In genomic region chr10:112872728-112873127, GRCh38 we compare ENCODE assay signal across 14 cellular contexts.
DNase-seq lines count a peak whose midpoint lies in the region; ATAC-seq, FAIRE-seq and TF ChIP-seq lines count a peak whose summit lies in the region.
"Had no signal": no experiment of that assay in that cellular context is flagged by ENCODE, and none has a peak within 500 bp of the region (broad histone marks: within the 10 kb centered on the region; RNA-seq: fewer than 3 reads in every experiment).

No MANE protein-coding gene starts in this region.

- no peak overlapping the region for H3K27ac Mint-ChIP-seq in osteocyte (ENCODE audit: unreplicated experiment)
- H3K27ac Mint-ChIP-seq: activated T-cell treated with anti-CD3 and anti-CD28 coated beads, Interleukin-2, amount 50 U/mL, for 72 hours had no signal

- TF ChIP-seq CTCF in GM12872 (IDR thresholded peaks at IDR 0.05; ENCODE audit: insufficient read depth, low read depth, low read length) (peak; percentile 54; the same call in 2 of the 3 replicates), MM.1S (IDR thresholded peaks at IDR 0.05; ENCODE audit: low read length) (peak; percentile 17; the same call in 1 of the 2 replicates), endothelial cell of umbilical vein (IDR thresholded peaks at IDR 0.05; ENCODE audit: extremely low read depth in 1 of 2, insufficient read depth in 1 of 2, low read depth in 1 of 2, low read length in 2 of 2) (peak in 1 of 2 donors; percentile 9), osteocyte (IDR thresholded peaks at IDR 0.05) (peak; percentile 25), lower leg skin (IDR thresholded peaks at IDR 0.05) (no peak)

- TF ChIP-seq POLR2A in endothelial cell of umbilical vein (IDR thresholded peaks at IDR 0.05; ENCODE audit: low read depth, low read length) (no peak), lower leg skin (IDR thresholded peaks at IDR 0.05) (no peak)

- no peak overlapping the region for H2AFZ ChIP-seq in MM.1S (ENCODE audit: low read length)
- H2AFZ ChIP-seq in endothelial cell of umbilical vein (ENCODE audit: low read depth, low read length), result no peak overlapping the region

- CTCF ChIA-PET in endothelial cell of umbilical vein (lab: Charles Lee), result no interaction called here

- no peaks in the 10 kb centered on the region for H3K9me1 ChIP-seq in endothelial cell of umbilical vein (replicated peaks; ENCODE audit: control insufficient read depth, extremely low read depth, insufficient read depth, low read length)

- H3K4me2 ChIP-seq in MM.1S (ENCODE audit: low read depth, low read length) (no peak overlapping the region), endothelial cell of umbilical vein (ENCODE audit: insufficient read depth, low read length) (no peak overlapping the region)

- H3K79me2 ChIP-seq in MM.1S (ENCODE audit: low read length), result no peaks in the 10 kb centered on the region
- H3K79me2 ChIP-seq in endothelial cell of umbilical vein (ENCODE audit: control insufficient read depth, insufficient read depth, low read length), result no peaks in the 10 kb centered on the region

- DNase-seq in MM.1S (no peak), endothelial cell of umbilical vein (ENCODE audit: low read depth, low spot score) (no peak), osteocyte (ENCODE audit: extremely low spot score, unreplicated experiment) (no peak), lower leg skin (ENCODE audit: low spot score in 2 of 2) (no peak)
- no peak for DNase-seq in activated CD4-positive, alpha-beta T cell treated with anti-CD3 and anti-CD28 coated beads for 1 hour
- DNase-seq: activated T-cell treated with anti-CD3 and anti-CD28 coated beads, Interleukin-2, amount 50 U/mL, for 72 hours; Kasumi-1; NCI-H2081 treated with DMSO at 0.1 percent for 48 hours; substantia nigra had no signal

- H3K36me3 ChIP-seq in MM.1S (replicated peaks; ENCODE audit: insufficient read depth, low read length), result no peaks in the 10 kb centered on the region
- no peaks in the 10 kb centered on the region for H3K36me3 ChIP-seq in endothelial cell of umbilical vein (ENCODE audit: control insufficient read depth in 2 of 2, extremely low read depth in 1 of 2, insufficient read depth in 2 of 2, low read length in 2 of 2)
- H3K36me3 ChIP-seq: right atrium auricular region had no signal

- H3K4me1 Mint-ChIP-seq in osteocyte (ENCODE audit: unreplicated experiment), result peaks cover 5% of the 10 kb centered on the region

- intact Hi-C loops in endothelial cell of umbilical vein (cut with micrococcal nuclease), result no loop called here
- intact Hi-C loops in lower leg skin (cut with DNase I; ENCODE audit: low total_unique reads), result no loop called here

- H3F3A ChIP-seq in MM.1S (ENCODE audit: insufficient read depth, low read length), result no peaks in the 10 kb centered on the region

- no peaks in the 10 kb centered on the region for H3K4me1 ChIP-seq in MM.1S (ENCODE audit: low read length)
- no peaks in the 10 kb centered on the region for H3K4me1 ChIP-seq in endothelial cell of umbilical vein (ENCODE audit: control insufficient read depth, extremely low read depth, insufficient read depth, low read length)
- H3K4me1 ChIP-seq: right atrium auricular region had no signal

- 90 to 100% methylated on average over 1 of the region's 1 CpG for WGBS in lower leg skin, 2 donors

- H3K4me3 Mint-ChIP-seq in osteocyte (ENCODE audit: unreplicated experiment), result no peak overlapping the region
- H3K4me3 Mint-ChIP-seq: activated T-cell treated with anti-CD3 and anti-CD28 coated beads, Interleukin-2, amount 50 U/mL, for 72 hours had no signal

- no peaks in the 10 kb centered on the region for H3K9me2 ChIP-seq in MM.1S (replicated peaks; ENCODE audit: insufficient read depth, low read length)

- ATAC-seq in HG02870 (IDR thresholded peaks at IDR 0.05; ENCODE audit: unreplicated experiment), result no peak
- ATAC-seq: activated T-cell treated with anti-CD3 and anti-CD28 coated beads, Interleukin-2, amount 50 U/mL, for 72 hours; esophagus mucosa had no signal

- no peaks in the 10 kb centered on the region for H3K36me3 Mint-ChIP-seq in osteocyte (ENCODE audit: unreplicated experiment)

- no peaks in the 10 kb centered on the region for H4K20me1 ChIP-seq in MM.1S (ENCODE audit: insufficient read depth, low read length)
- no peaks in the 10 kb centered on the region for H4K20me1 ChIP-seq in endothelial cell of umbilical vein (replicated peaks; ENCODE audit: control insufficient read depth, extremely low read depth, insufficient read depth, low read length)

- peak; percentile 31 for FAIRE-seq in endothelial cell of umbilical vein (lab: Jason Lieb, UNC)
- FAIRE-seq: GM18507 had no signal

- peaks cover 8% of the 10 kb centered on the region for H3K9me3 Mint-ChIP-seq in osteocyte (ENCODE audit: unreplicated experiment)

- H3K27ac ChIP-seq in MM.1S (ENCODE audit: low read length), result no peak overlapping the region
- H3K27ac ChIP-seq in endothelial cell of umbilical vein (ENCODE audit: insufficient read depth, low read depth, low read length), result no peak overlapping the region
- H3K27ac ChIP-seq: right atrium auricular region had no signal

- H3K27me3 ChIP-seq in MM.1S (replicated peaks; ENCODE audit: insufficient read depth, low read length) (no peaks in the 10 kb centered on the region), endothelial cell of umbilical vein (ENCODE audit: control insufficient read depth in 2 of 2, insufficient read depth in 2 of 2, low read length in 2 of 2) (no peaks in the 10 kb centered on the region)
- H3K27me3 ChIP-seq: right atrium auricular region had no signal

- BruUV-seq in endothelial cell of umbilical vein (replicated peaks; lab: Mats Ljungman, UMichigan), result no TSS peak

- POLR2A ChIA-PET in endothelial cell of umbilical vein (lab: Charles Lee), result no interaction called here

- peaks cover 2% of the 10 kb centered on the region for H3K27me3 Mint-ChIP-seq in osteocyte (ENCODE audit: unreplicated experiment)

- dilution Hi-C loops in endothelial cell of umbilical vein (cut with MboI; ENCODE audit: extremely low pct_ligation_motif_present, low sequenced_read_pairs), result no loop called here

- H3K4me3 ChIP-seq in MM.1S (ENCODE audit: low read length) (no peak overlapping the region), endothelial cell of umbilical vein (replicated peaks in 1 of 3; ENCODE audit: insufficient read depth in 1 of 3, low read depth in 1 of 3, low read length in 3 of 3) (no peak overlapping the region), lower leg skin (ENCODE audit: low read depth, poor library complexity, severe bottlenecking) (no peak overlapping the region)
- H3K4me3 ChIP-seq: right atrium auricular region had no signal

- H3K9me3 ChIP-seq in MM.1S (replicated peaks; ENCODE audit: insufficient read depth, low read length), result no peaks in the 10 kb centered on the region
- H3K9me3 ChIP-seq in endothelial cell of umbilical vein (replicated peaks; ENCODE audit: control insufficient read depth, insufficient read depth, low read length), result no peaks in the 10 kb centered on the region

- no peak overlapping the region for H3K9ac ChIP-seq in MM.1S (ENCODE audit: low read length)
- H3K9ac ChIP-seq in endothelial cell of umbilical vein (replicated peaks; ENCODE audit: extremely low read depth, insufficient read depth, low read length), result no peak overlapping the region

TF ChIP-seq in endothelial cell of umbilical vein, 7 proteins besides CTCF, POLR2A, EP300 and RAD21:
- TF ChIP-seq GATA2 (IDR thresholded peaks at IDR 0.05; ENCODE audit: insufficient read depth, insufficient read length, low read depth, low read length) (no peak), POLR2AphosphoS5 (IDR thresholded peaks at IDR 0.05; ENCODE audit: insufficient read depth, low read depth, low read length) (no peak), EZH2 (IDR thresholded peaks at IDR 0.05; ENCODE audit: borderline replicate concordance, low read depth, low read length, severe bottlenecking) (no peak), FOS (IDR thresholded peaks at IDR 0.05; ENCODE audit: borderline replicate concordance, insufficient read depth, low read length) (no peak), JUN (IDR thresholded peaks at IDR 0.05; ENCODE audit: borderline replicate concordance, insufficient read depth, insufficient read length, low read depth) (no peak), MYC (IDR thresholded peaks at IDR 0.05; ENCODE audit: low read depth, low read length) (no peak), MAX (IDR thresholded peaks at IDR 0.05; ENCODE audit: insufficient read depth, insufficient read length) (no peak)

Comparison
In these comparisons a context has a peak if more than half of its experiments do, and no peak if none do; other contexts are left out.
1. CTCF ChIP-seq: peak in GM12872 (single experiment), MM.1S (single experiment) and osteocyte (single experiment); none in lower leg skin (0 of 3).